ENCODE assay signal across 20 cellular contexts in genomic region chr4:183863155-183863825, GRCh38. TPM values are rescaled to one million over a fixed set of nuclear protein-coding genes. Genes with fewer than 3 reads are reported as not detected.
A peak's percentile ranks its signal among the peaks of the same experiment; 100 is the strongest.
DNase-seq lines count a peak whose midpoint lies in the region; ATAC-seq, FAIRE-seq and TF ChIP-seq lines count a peak whose summit lies in the region.
"Had no signal": no experiment of that assay in that cellular context is flagged by ENCODE, and none has a peak within 500 bp of the region (broad histone marks: within the 10 kb centered on the region; RNA-seq: fewer than 3 reads in every experiment).

No MANE protein-coding gene starts in this region.

- FAIRE-seq in pancreas (lab: Jason Lieb, UNC): no peak
- FAIRE-seq: A549, D721Med had no signal

- intact Hi-C loops in left lung (cut with DNase I) (no loop called here), pancreas (cut with DNase I) (no loop called here), ovary (cut with DNase I) (no loop called here)

- TF ChIP-seq POLR2A in upper lobe of left lung (IDR thresholded peaks at IDR 0.05) (no peak), ovary (IDR thresholded peaks at IDR 0.05) (no peak)

- 51 to 55% methylated on average over 8 of the region's 8 CpGs for WGBS in pancreas, 2 donors
- WGBS in upper lobe of left lung, 2 donors: 65 to 68% methylated on average over 8 of the region's 8 CpGs
- 71 to 72% (median 71%) methylated on average over 8 of the region's 8 CpGs for WGBS in ovary, 3 donors

- H3K9me3 ChIP-seq in left lung: no peaks in the 10 kb centered on the region
- no peaks in the 10 kb centered on the region for H3K9me3 ChIP-seq in pancreas
- no peaks in the 10 kb centered on the region for H3K9me3 ChIP-seq in upper lobe of left lung
- no peaks in the 10 kb centered on the region for H3K9me3 ChIP-seq in ovary
- H3K9me3 ChIP-seq: A549, BE2C had no signal

- no peaks in the 10 kb centered on the region for H3K27me3 ChIP-seq in left lung
- H3K27me3 ChIP-seq in pancreas: no peaks in the 10 kb centered on the region
- no peaks in the 10 kb centered on the region for H3K27me3 ChIP-seq in upper lobe of left lung
- no peaks in the 10 kb centered on the region for H3K27me3 ChIP-seq in ovary
- H3K27me3 ChIP-seq: BE2C had no signal

- H3K36me3 ChIP-seq in left lung (no peaks in the 10 kb centered on the region), pancreas (no peaks in the 10 kb centered on the region), upper lobe of left lung (no peaks in the 10 kb centered on the region), ovary (no peaks in the 10 kb centered on the region)
- H3K36me3 ChIP-seq: BE2C had no signal

- ATAC-seq in left lung (peak; percentile 93), pancreas (peak in 3 of 4 donors; percentile 32 to 43 (median 32)), upper lobe of left lung (ENCODE audit: low FRiP score in 2 of 2) (peak; percentile 24 to 69), HG03342 (IDR thresholded peaks at IDR 0.05; ENCODE audit: unreplicated experiment) (no peak)
- ATAC-seq: A549, HCT116 had no signal

- peak in 1 of 4 donors; percentile 9 for TF ChIP-seq EP300 in upper lobe of left lung (IDR thresholded peaks at IDR 0.05)
- no peak for TF ChIP-seq EP300 in ovary (IDR thresholded peaks at IDR 0.05)

- DNase-seq in OCI-M1 (lab: John Stamatoyannopoulos, UW): peak; percentile 10
- DNase-seq in left lung: no peak
- no peak for DNase-seq in pancreas
- DNase-seq in upper lobe of left lung: peak in 1 of 2 donors; percentile 50
- DNase-seq in COLO829 (ENCODE audit: low spot score): no peak
- DNase-seq in SKM-1 treated with dmso at 0.1 percent for 144 hours (lab: John Stamatoyannopoulos, UW; ENCODE audit: unreplicated experiment): no peak
- DNase-seq in ovary: no peak
- DNase-seq: BE2C; CD4-positive, alpha-beta memory T cell; COR-L47; DMS153; GF-D8; KG1 had no signal

- H3K27ac ChIP-seq in left lung (no peak overlapping the region), pancreas (no peak overlapping the region), upper lobe of left lung (no peak overlapping the region), ovary (no peak overlapping the region)
- H3K27ac ChIP-seq: A549, C4-2B had no signal

- TF ChIP-seq CTCF in left lung (IDR thresholded peaks at IDR 0.05) (no peak), pancreas (IDR thresholded peaks at IDR 0.05) (no peak), upper lobe of left lung (IDR thresholded peaks at IDR 0.05) (no peak), ovary (IDR thresholded peaks at IDR 0.05) (no peak)

- H3K4me3 ChIP-seq in left lung (no peak overlapping the region), pancreas (no peak overlapping the region), upper lobe of left lung (no peak overlapping the region), ovary (no peak overlapping the region)
- H3K4me3 ChIP-seq: A549 had no signal

- H3K4me1 ChIP-seq in left lung (peaks cover 0 to 4% of the 10 kb centered on the region in 2 donors), pancreas (no peaks in the 10 kb centered on the region), upper lobe of left lung (peaks cover 0 to 4% (median 0%) of the 10 kb centered on the region in 4 donors), ovary (ENCODE audit: insufficient read depth) (peaks cover 3% of the 10 kb centered on the region)
- H3K4me1 ChIP-seq: A549, BE2C had no signal

RNA-seq across cellular contexts. Expression of gene STOX2, which starts 41.8 kb away (rescaled TPM):
- total RNA-seq in left lung (10 to 100 TPM; 12.4 to 14.3 TPM), pancreas (10 to 100 TPM in 2 of 6 donors, 1 to 10 TPM in 4; 6.1 to 11.9 (median 9.3) TPM), upper lobe of left lung (10 to 100 TPM; 10.1 to 49.2 (median 24.1) TPM), ovary (10 to 100 TPM in 3 of 7 donors, 1 to 10 TPM in 4; 2.6 to 16.4 (median 7.7) TPM)
- polyA plus RNA-seq in pancreas (1 to 10 TPM; 3.5 to 4.2 TPM), ovary (1 to 10 TPM; 2.2 to 3.8 TPM)
- total RNA-seq: CD4-positive, alpha-beta memory T cell; HT1080 had no signal
- polyA plus RNA-seq: CD4-positive, alpha-beta memory T cell; IgD-negative memory B cell had no signal
